ENCODE assay signal across 1 cellular context in the genomic region with DNA sequence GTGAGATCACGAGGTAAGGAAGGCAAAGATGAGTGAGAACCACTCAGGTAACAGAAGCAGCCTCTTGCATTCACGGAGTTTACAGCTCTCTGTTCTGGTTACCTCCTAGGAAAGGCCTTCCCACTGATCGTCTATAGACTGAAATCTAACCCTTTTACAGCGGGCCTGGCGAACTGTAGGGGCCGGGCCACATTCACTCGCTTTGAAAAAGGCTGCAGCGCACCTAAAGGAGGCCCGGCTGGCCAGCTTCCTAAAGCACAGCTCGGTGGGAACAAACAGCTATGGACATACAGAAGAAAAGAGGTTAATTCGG.
TF ChIP-seq lines count a peak whose summit lies in the region.

No MANE protein-coding gene starts in this region.

TF ChIP-seq in HCT116, 20 proteins besides CTCF, POLR2A, EP300 and RAD21 (continued from another document):
- TF ChIP-seq, protein P1, sequence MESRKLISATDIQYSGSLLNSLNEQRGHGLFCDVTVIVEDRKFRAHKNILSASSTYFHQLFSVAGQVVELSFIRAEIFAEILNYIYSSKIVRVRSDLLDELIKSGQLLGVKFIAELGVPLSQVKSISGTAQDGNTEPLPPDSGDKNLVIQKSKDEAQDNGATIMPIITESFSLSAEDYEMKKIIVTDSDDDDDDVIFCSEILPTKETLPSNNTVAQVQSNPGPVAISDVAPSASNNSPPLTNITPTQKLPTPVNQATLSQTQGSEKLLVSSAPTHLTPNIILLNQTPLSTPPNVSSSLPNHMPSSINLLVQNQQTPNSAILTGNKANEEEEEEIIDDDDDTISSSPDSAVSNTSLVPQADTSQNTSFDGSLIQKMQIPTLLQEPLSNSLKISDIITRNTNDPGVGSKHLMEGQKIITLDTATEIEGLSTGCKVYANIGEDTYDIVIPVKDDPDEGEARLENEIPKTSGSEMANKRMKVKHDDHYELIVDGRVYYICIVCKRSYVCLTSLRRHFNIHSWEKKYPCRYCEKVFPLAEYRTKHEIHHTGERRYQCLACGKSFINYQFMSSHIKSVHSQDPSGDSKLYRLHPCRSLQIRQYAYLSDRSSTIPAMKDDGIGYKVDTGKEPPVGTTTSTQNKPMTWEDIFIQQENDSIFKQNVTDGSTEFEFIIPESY (IDR thresholded peaks at IDR 0.05; ENCODE audit: extremely low read depth, insufficient replicate concordance, low read length) = no peak
- no peak for TF ChIP-seq SRF (IDR thresholded peaks at IDR 0.05; ENCODE audit: low read depth)
- no peak for TF ChIP-seq EZH2 (IDR thresholded peaks at IDR 0.05)
- TF ChIP-seq SP1 (IDR thresholded peaks at IDR 0.05; ENCODE audit: low read depth) = no peak
- TF ChIP-seq CEBPB (IDR thresholded peaks at IDR 0.05; ENCODE audit: low read depth) = no peak
- TF ChIP-seq SIN3A (IDR thresholded peaks at IDR 0.05; ENCODE audit: low read depth) = no peak
TF ChIP-seq in HCT116: peak in this region for 0.
